In the genomic region with DNA sequence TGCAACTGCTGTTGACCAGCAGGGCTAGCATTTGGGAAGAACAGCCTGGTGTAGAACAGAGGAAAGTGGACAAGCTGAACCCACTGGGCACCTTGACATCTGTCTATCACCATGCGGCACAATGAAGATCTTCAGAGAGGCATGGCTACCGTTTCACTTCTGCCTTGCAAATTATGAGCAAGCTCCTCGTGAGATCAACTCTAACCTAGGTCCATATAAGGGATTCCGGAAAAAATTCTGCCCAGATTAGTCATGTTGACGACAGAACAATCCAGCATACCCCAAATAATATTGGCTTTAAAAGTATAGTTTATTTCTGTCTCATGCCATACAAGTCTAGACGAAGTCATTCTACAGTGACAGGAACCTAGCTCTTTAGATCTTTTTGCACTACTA, we compare ENCODE assay signal across 1 cellular context.
TF ChIP-seq lines count a peak whose summit lies in the region.

No MANE protein-coding gene starts in this region.

TF ChIP-seq in K562, 482 proteins besides CTCF, POLR2A, EP300 and RAD21 (continued from another document):
- TF ChIP-seq, protein P1, sequence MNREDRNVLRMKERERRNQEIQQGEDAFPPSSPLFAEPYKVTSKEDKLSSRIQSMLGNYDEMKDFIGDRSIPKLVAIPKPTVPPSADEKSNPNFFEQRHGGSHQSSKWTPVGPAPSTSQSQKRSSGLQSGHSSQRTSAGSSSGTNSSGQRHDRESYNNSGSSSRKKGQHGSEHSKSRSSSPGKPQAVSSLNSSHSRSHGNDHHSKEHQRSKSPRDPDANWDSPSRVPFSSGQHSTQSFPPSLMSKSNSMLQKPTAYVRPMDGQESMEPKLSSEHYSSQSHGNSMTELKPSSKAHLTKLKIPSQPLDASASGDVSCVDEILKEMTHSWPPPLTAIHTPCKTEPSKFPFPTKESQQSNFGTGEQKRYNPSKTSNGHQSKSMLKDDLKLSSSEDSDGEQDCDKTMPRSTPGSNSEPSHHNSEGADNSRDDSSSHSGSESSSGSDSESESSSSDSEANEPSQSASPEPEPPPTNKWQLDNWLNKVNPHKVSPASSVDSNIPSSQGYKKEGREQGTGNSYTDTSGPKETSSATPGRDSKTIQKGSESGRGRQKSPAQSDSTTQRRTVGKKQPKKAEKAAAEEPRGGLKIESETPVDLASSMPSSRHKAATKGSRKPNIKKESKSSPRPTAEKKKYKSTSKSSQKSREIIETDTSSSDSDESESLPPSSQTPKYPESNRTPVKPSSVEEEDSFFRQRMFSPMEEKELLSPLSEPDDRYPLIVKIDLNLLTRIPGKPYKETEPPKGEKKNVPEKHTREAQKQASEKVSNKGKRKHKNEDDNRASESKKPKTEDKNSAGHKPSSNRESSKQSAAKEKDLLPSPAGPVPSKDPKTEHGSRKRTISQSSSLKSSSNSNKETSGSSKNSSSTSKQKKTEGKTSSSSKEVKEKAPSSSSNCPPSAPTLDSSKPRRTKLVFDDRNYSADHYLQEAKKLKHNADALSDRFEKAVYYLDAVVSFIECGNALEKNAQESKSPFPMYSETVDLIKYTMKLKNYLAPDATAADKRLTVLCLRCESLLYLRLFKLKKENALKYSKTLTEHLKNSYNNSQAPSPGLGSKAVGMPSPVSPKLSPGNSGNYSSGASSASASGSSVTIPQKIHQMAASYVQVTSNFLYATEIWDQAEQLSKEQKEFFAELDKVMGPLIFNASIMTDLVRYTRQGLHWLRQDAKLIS (CRISPR knock-in tag; IDR thresholded peaks at IDR 0.05): no peak
- TF ChIP-seq ZNF764 (CRISPR knock-in tag; IDR thresholded peaks at IDR 0.05; ENCODE audit: low read depth) (no peak), HNRNPUL1 (IDR thresholded peaks at IDR 0.05; ENCODE audit: low read length) (no peak), PML (IDR thresholded peaks at IDR 0.05; ENCODE audit: low read length) (no peak), ZNF217 (CRISPR knock-in tag; IDR thresholded peaks at IDR 0.05) (no peak), FOXK1 (CRISPR knock-in tag; IDR thresholded peaks at IDR 0.05; ENCODE audit: borderline replicate concordance) (no peak), POLR2G (IDR thresholded peaks at IDR 0.05; ENCODE audit: low read depth, low read length) (no peak), FIP1L1 (IDR thresholded peaks at IDR 0.05; ENCODE audit: low read depth, low read length, poor library complexity, severe bottlenecking) (no peak), ZNF134 (CRISPR knock-in tag; conservative IDR thresholded peaks at IDR 0.05) (no peak)
- TF ChIP-seq, protein P2, sequence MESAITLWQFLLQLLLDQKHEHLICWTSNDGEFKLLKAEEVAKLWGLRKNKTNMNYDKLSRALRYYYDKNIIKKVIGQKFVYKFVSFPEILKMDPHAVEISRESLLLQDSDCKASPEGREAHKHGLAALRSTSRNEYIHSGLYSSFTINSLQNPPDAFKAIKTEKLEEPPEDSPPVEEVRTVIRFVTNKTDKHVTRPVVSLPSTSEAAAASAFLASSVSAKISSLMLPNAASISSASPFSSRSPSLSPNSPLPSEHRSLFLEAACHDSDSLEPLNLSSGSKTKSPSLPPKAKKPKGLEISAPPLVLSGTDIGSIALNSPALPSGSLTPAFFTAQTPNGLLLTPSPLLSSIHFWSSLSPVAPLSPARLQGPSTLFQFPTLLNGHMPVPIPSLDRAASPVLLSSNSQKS (CRISPR knock-in tag; IDR thresholded peaks at IDR 0.05): no peak
- TF ChIP-seq, protein P3, sequence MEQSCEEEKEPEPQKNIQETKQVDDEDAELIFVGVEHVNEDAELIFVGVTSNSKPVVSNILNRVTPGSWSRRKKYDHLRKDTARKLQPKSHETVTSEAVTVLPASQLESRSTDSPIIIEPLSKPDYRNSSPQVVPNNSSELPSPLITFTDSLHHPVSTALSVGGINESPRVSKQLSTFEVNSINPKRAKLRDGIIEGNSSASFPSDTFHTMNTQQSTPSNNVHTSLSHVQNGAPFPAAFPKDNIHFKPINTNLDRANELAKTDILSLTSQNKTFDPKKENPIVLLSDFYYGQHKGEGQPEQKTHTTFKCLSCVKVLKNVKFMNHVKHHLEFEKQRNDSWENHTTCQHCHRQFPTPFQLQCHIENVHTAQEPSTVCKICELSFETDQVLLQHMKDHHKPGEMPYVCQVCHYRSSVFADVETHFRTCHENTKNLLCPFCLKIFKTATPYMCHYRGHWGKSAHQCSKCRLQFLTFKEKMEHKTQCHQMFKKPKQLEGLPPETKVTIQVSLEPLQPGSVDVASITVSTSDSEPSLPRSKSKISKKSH (CRISPR knock-in tag; IDR thresholded peaks at IDR 0.05): no peak
- TF ChIP-seq, protein P4, sequence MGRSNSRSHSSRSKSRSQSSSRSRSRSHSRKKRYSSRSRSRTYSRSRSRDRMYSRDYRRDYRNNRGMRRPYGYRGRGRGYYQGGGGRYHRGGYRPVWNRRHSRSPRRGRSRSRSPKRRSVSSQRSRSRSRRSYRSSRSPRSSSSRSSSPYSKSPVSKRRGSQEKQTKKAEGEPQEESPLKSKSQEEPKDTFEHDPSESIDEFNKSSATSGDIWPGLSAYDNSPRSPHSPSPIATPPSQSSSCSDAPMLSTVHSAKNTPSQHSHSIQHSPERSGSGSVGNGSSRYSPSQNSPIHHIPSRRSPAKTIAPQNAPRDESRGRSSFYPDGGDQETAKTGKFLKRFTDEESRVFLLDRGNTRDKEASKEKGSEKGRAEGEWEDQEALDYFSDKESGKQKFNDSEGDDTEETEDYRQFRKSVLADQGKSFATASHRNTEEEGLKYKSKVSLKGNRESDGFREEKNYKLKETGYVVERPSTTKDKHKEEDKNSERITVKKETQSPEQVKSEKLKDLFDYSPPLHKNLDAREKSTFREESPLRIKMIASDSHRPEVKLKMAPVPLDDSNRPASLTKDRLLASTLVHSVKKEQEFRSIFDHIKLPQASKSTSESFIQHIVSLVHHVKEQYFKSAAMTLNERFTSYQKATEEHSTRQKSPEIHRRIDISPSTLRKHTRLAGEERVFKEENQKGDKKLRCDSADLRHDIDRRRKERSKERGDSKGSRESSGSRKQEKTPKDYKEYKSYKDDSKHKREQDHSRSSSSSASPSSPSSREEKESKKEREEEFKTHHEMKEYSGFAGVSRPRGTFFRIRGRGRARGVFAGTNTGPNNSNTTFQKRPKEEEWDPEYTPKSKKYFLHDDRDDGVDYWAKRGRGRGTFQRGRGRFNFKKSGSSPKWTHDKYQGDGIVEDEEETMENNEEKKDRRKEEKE (IDR thresholded peaks at IDR 0.05; ENCODE audit: borderline replicate concordance in 1 of 2, control insufficient read depth in 1 of 2, low read depth in 2 of 2, low read length in 1 of 2): no peak
TF ChIP-seq in K562: peak in this region for 0.
